In genomic region chr12:29782285-29782820, GRCh38 we compare ENCODE assay signal across 8 cellular contexts. TPM values are rescaled to one million over a fixed set of nuclear protein-coding genes. Genes with fewer than 3 reads are reported as not detected.
DNase-seq lines count a peak whose midpoint lies in the region; ATAC-seq and TF ChIP-seq lines count a peak whose summit lies in the region.

No MANE protein-coding gene starts in this region.

- H3K4me2 ChIP-seq in mesendoderm (ENCODE audit: low read length) = peak overlapping the region; percentile 95

- H2AK5ac ChIP-seq in mesendoderm (ENCODE audit: low read length) = no peak overlapping the region

- no peaks in the 10 kb centered on the region for H3K4me1 ChIP-seq in mesendoderm (ENCODE audit: control insufficient read depth, low read depth, low read length)
- H3K4me1 ChIP-seq in uterus = no peaks in the 10 kb centered on the region

- H3K4ac ChIP-seq in mesendoderm (ENCODE audit: low read depth, low read length) = no peak overlapping the region

- peak; percentile 36 for DNase-seq in activated CD4-positive, alpha-beta T cell treated with anti-CD3 and anti-CD28 coated beads for 48 hours
- no peak for DNase-seq in activated CD4-positive, alpha-beta T cell treated with anti-CD3 and anti-CD28 coated beads, Interleukin-2, amount 50 U/mL, for 4 hours
- peak; percentile 48 for DNase-seq in NCI-H226
- peak; percentile 60 for DNase-seq in dermis blood vessel endothelial cell
- peak; percentile 51 for DNase-seq in mesendoderm
- peak in 1 of 2 donors; percentile 34 for DNase-seq in uterus
- DNase-seq in cerebellum (ENCODE audit: low spot score) = no peak

- H3K27ac ChIP-seq in mesendoderm (ENCODE audit: low read depth, low read length) (peak overlapping the region; percentile 3), uterus (peak overlapping the region; percentile 82 to 84)

- H3K79me1 ChIP-seq in mesendoderm (ENCODE audit: low read length) = peaks cover 9% of the 10 kb centered on the region

- peak; percentile 81 for ATAC-seq in HG02884 (IDR thresholded peaks at IDR 0.05; ENCODE audit: unreplicated experiment)

- H3K23ac ChIP-seq in mesendoderm (ENCODE audit: low read length) = no peak overlapping the region

- no peak overlapping the region for H4K8ac ChIP-seq in mesendoderm (ENCODE audit: low read depth, low read length)

- no peak overlapping the region for H2BK120ac ChIP-seq in mesendoderm (ENCODE audit: low read depth, low read length)

- no peaks in the 10 kb centered on the region for H3K27me3 ChIP-seq in mesendoderm (ENCODE audit: insufficient read depth, low read length, poor library complexity)
- no peaks in the 10 kb centered on the region for H3K27me3 ChIP-seq in uterus

- no peak overlapping the region for H4K5ac ChIP-seq in mesendoderm (ENCODE audit: low read length)

- H3K4me3 ChIP-seq in mesendoderm (ENCODE audit: low read length) (peak overlapping the region; percentile 79), uterus (peak overlapping the region; percentile 63 to 64)

- no peaks in the 10 kb centered on the region for H3K36me3 ChIP-seq in mesendoderm (ENCODE audit: control insufficient read depth, insufficient read depth, low read length)
- no peaks in the 10 kb centered on the region for H3K36me3 ChIP-seq in uterus

- peak overlapping the region; percentile 89 for H3K56ac ChIP-seq in mesendoderm (ENCODE audit: low read length)

- no peak for TF ChIP-seq POLR2A in uterus (IDR thresholded peaks at IDR 0.05)

- no peak for TF ChIP-seq CTCF in uterus (IDR thresholded peaks at IDR 0.05)

- no CpG with 5 or more reads among the region's 16 CpGs for WGBS in mesendoderm (ENCODE audit: extremely low coverage, insufficient coverage, low lambda C conversion rate)

- H3K9ac ChIP-seq in mesendoderm (ENCODE audit: low read length) = peak overlapping the region; percentile 75

- intact Hi-C loops in uterus (cut with DNase I; ENCODE audit: low total_unique reads) = no loop called here

- no peaks in the 10 kb centered on the region for H3K9me3 ChIP-seq in uterus

- peaks cover 26% of the 10 kb centered on the region for H3K79me2 ChIP-seq in mesendoderm (ENCODE audit: control insufficient read depth, insufficient read depth, low read length)

- H2BK5ac ChIP-seq in mesendoderm (ENCODE audit: low read length) = no peak overlapping the region

- peak overlapping the region; percentile 64 for H3K18ac ChIP-seq in mesendoderm (ENCODE audit: low read length)

- no peak overlapping the region for H2BK15ac ChIP-seq in mesendoderm (replicated peaks; ENCODE audit: low read depth)

RNA-seq across cellular contexts. Expression of gene TMTC1, which starts 1.4 kb away (rescaled TPM):
- total RNA-seq in dermis blood vessel endothelial cell (12.9 and 19.2 TPM in 2 replicates), uterus (10 to 100 TPM; 20.5 to 80.6 (median 67.1) TPM), cerebellum (13.9 TPM)
- polyA plus RNA-seq in mesendoderm (2013, experiment 1 of 2) = 10.2 TPM
- polyA plus RNA-seq in mesendoderm (2013, experiment 2 of 2) = 10.7 TPM

Comparison
In these comparisons a context has a peak if more than half of its experiments do, and no peak if none do; other contexts are left out.
1. DNase-seq: peak in activated CD4-positive, alpha-beta T cell treated with anti-CD3 and anti-CD28 coated beads for 48 hours (single experiment), NCI-H226 (single experiment), dermis blood vessel endothelial cell (single experiment) and mesendoderm (single experiment); none in activated CD4-positive, alpha-beta T cell treated with anti-CD3 and anti-CD28 coated beads, Interleukin-2, amount 50 U/mL, for 4 hours (0 of 2) and cerebellum (single experiment).